17 cellular contexts compared by ENCODE assay signal in the genomic region with DNA sequence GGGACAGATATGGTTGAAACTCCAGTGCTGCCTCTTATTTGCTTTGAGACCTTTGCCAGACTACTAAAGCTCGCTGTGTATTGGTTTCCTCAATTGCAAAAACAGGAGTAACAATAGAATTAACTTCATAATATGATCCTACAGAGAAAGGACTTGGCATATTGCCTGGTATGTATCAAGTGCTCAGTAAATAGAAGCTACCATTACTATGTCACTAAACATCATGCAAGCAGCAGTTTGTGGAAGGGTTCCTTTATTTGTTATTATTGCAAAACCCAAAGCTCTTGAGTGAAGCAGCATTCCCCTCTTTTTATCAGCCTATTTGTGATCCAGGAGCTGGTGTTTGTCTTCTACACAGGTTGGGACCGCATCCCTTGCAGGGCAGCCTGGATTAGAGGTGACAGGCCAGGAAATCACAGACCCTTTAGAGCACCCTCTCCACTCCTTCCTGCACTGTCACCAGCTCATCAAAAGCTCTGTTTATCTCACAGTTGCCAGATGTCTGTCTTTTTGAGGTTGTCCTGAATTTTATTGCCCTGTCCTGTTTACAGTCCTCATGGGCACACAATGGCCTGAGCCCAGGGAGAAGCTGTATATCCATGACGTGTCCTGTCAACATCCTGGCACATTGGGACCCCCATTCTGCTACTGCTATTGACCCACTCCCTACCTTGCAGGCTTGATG.
DNase-seq lines count a peak whose midpoint lies in the region; ATAC-seq and TF ChIP-seq lines count a peak whose summit lies in the region.
"Had no signal": no experiment of that assay in that cellular context is flagged by ENCODE, and none has a peak within 500 bp of the region (broad histone marks: within the 10 kb centered on the region; RNA-seq: fewer than 3 reads in every experiment).

No MANE protein-coding gene starts in this region.

- H3K27ac ChIP-seq in lower lobe of right lung: no peak overlapping the region
- no peak overlapping the region for H3K27ac ChIP-seq in suprapubic skin
- no peak overlapping the region for H3K27ac ChIP-seq in right atrium auricular region

- WGBS in suprapubic skin: 71% methylated on average over 3 of the region's 3 CpGs

- no peak for TF ChIP-seq EP300 in suprapubic skin (IDR thresholded peaks at IDR 0.05)

- no peak for TF ChIP-seq POLR2A in suprapubic skin (IDR thresholded peaks at IDR 0.05)

- peak; percentile 36 to 52 for ATAC-seq in lower lobe of right lung
- no peak for ATAC-seq in activated naive CD8-positive, alpha-beta T cell treated with anti-CD3 and anti-CD28 coated beads, Interleukin-2, amount 50 U/mL, for 24 hours

- no peak overlapping the region for H3K4me3 ChIP-seq in lower lobe of right lung
- no peak overlapping the region for H3K4me3 ChIP-seq in suprapubic skin
- H3K4me3 ChIP-seq in right atrium auricular region: no peak overlapping the region

- H3K4me3 Mint-ChIP-seq in activated naive CD8-positive, alpha-beta T cell treated with anti-CD3 and anti-CD28 coated beads, Interleukin-2, amount 50 U/mL, for 24 hours: no peak overlapping the region
- H3K4me3 Mint-ChIP-seq: activated B cell treated with CpG ODN at 0.5 μM for 24 hours; activated T-helper 1 cell treated with anti-CD3 and anti-CD28 coated beads, Interleukin-12 subunit alpha, Interleukin-12 subunit beta, Interleukin-2, Interleukin-4 antibody, amounts not matched to agents 30 ng/mL and 10 ng/mL and 1 ng/mL, durations not matched to agents 14 hours and 24 hours and 36 hours; mesothelial cell of epicardium had no signal

- H3K27me3 Mint-ChIP-seq in activated naive CD8-positive, alpha-beta T cell treated with anti-CD3 and anti-CD28 coated beads, Interleukin-2, amount 50 U/mL, for 24 hours: peaks cover 6% of the 10 kb centered on the region

- DNase-seq in DMS79 treated with DMSO at 0.1 percent for 48 hours (lab: John Stamatoyannopoulos, UW): peak; percentile 96
- DNase-seq in NCI-H2029 (lab: John Stamatoyannopoulos, UW): peak; percentile 98
- DNase-seq in NCI-H748 treated with DMSO at 0.1 percent for 48 hours (lab: John Stamatoyannopoulos, UW): peak; percentile 99
- DNase-seq in lower lobe of right lung: no peak
- DNase-seq in activated naive CD8-positive, alpha-beta T cell treated with anti-CD3 and anti-CD28 coated beads, Interleukin-2, amount 50 U/mL, for 24 hours: no peak
- no peak for DNase-seq in hypothalamus (lab: John Stamatoyannopoulos, UW)
- DNase-seq in suprapubic skin (ENCODE audit: low spot score in 2 of 2): no peak
- DNase-seq in right atrium auricular region (ENCODE audit: low spot score): no peak
- DNase-seq: activated B cell treated with CpG ODN at 0.5 μM for 24 hours; activated CD8-positive, alpha-beta memory T cell treated with anti-CD3 and anti-CD28 coated beads for 24 hours; Caco-2; effector memory CD4-positive, alpha-beta T cell; kidney; NCI-H82; stimulated activated CD4-positive, alpha-beta T cell treated with anti-CD3 and anti-CD28 coated beads, Interleukin-2, amount 100 ng/mL, for 48 hours had no signal

- no peaks in the 10 kb centered on the region for H3K4me1 ChIP-seq in lower lobe of right lung
- H3K4me1 ChIP-seq in suprapubic skin: no peaks in the 10 kb centered on the region
- no peaks in the 10 kb centered on the region for H3K4me1 ChIP-seq in right atrium auricular region

- H3K27me3 ChIP-seq in lower lobe of right lung (ENCODE audit: low read depth): no peaks in the 10 kb centered on the region
- no peaks in the 10 kb centered on the region for H3K27me3 ChIP-seq in suprapubic skin
- no peaks in the 10 kb centered on the region for H3K27me3 ChIP-seq in right atrium auricular region

- H3K36me3 ChIP-seq in lower lobe of right lung: no peaks in the 10 kb centered on the region
- H3K36me3 ChIP-seq in suprapubic skin: no peaks in the 10 kb centered on the region
- H3K36me3 ChIP-seq in right atrium auricular region: no peaks in the 10 kb centered on the region

- no peaks in the 10 kb centered on the region for H3K4me1 Mint-ChIP-seq in activated naive CD8-positive, alpha-beta T cell treated with anti-CD3 and anti-CD28 coated beads, Interleukin-2, amount 50 U/mL, for 24 hours
- H3K4me1 Mint-ChIP-seq: activated B cell treated with CpG ODN at 0.5 μM for 24 hours had no signal

- H3K9me3 Mint-ChIP-seq in activated naive CD8-positive, alpha-beta T cell treated with anti-CD3 and anti-CD28 coated beads, Interleukin-2, amount 50 U/mL, for 24 hours: no peaks in the 10 kb centered on the region
- H3K9me3 Mint-ChIP-seq: activated B cell treated with CpG ODN at 0.5 μM for 24 hours; activated T-helper 1 cell treated with anti-CD3 and anti-CD28 coated beads, Interleukin-12 subunit alpha, Interleukin-12 subunit beta, Interleukin-2, Interleukin-4 antibody, amounts not matched to agents 30 ng/mL and 10 ng/mL and 1 ng/mL, durations not matched to agents 14 hours and 24 hours and 36 hours; mesothelial cell of epicardium had no signal

- H3K9me3 ChIP-seq in lower lobe of right lung (no peaks in the 10 kb centered on the region), suprapubic skin (no peaks in the 10 kb centered on the region), right atrium auricular region (no peaks in the 10 kb centered on the region)
- H3K9me3 ChIP-seq: Caco-2 had no signal

- H3K36me3 Mint-ChIP-seq in activated naive CD8-positive, alpha-beta T cell treated with anti-CD3 and anti-CD28 coated beads, Interleukin-2, amount 50 U/mL, for 24 hours (ENCODE audit: low read depth): no peaks in the 10 kb centered on the region

- TF ChIP-seq CTCF in lower lobe of right lung (IDR thresholded peaks at IDR 0.05) (no peak), suprapubic skin (IDR thresholded peaks at IDR 0.05) (no peak), right atrium auricular region (IDR thresholded peaks at IDR 0.05) (no peak)

- H3K27ac Mint-ChIP-seq in activated naive CD8-positive, alpha-beta T cell treated with anti-CD3 and anti-CD28 coated beads, Interleukin-2, amount 50 U/mL, for 24 hours: no peak overlapping the region
- H3K27ac Mint-ChIP-seq: activated B cell treated with CpG ODN at 0.5 μM for 24 hours; activated T-helper 1 cell treated with anti-CD3 and anti-CD28 coated beads, Interleukin-12 subunit alpha, Interleukin-12 subunit beta, Interleukin-2, Interleukin-4 antibody, amounts not matched to agents 30 ng/mL and 10 ng/mL and 1 ng/mL, durations not matched to agents 14 hours and 24 hours and 36 hours; mesothelial cell of epicardium had no signal

- intact Hi-C loops in lower lobe of right lung (cut with DNase I): no loop called here

Comparison
In these comparisons a context has a peak if more than half of its experiments do, and no peak if none do; other contexts are left out.
1. DNase-seq: peak in DMS79 treated with DMSO at 0.1 percent for 48 hours (single experiment), NCI-H2029 (single experiment) and NCI-H748 treated with DMSO at 0.1 percent for 48 hours (single experiment); none in lower lobe of right lung (single experiment), activated naive CD8-positive, alpha-beta T cell treated with anti-CD3 and anti-CD28 coated beads, Interleukin-2, amount 50 U/mL, for 24 hours (single experiment), hypothalamus (0 of 51), suprapubic skin (0 of 2) and right atrium auricular region (single experiment).